Comparison of ENCODE assay signal across 27 cellular contexts in the genomic region with DNA sequence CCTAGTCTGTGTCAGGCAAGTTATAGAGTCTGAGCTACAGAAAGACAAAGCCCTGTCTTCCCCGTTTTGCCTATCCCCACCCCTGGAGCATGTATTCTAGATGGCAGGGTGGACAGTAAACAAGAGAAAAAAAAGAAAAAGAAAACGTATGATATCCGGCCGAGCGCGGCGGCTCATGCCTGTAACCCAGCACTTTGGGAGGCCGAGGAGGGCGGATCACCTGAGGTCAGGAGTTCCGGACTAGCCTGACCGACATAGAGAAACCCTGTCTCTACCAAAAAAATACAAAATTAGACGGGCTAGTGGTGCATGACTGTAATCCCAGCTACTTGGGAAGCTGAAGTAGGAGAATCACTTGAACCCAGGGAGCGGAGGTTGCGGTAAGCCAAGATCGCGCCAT.
"Had no signal": no experiment of that assay in that cellular context is flagged by ENCODE, and none has a peak within 500 bp of the region (broad histone marks: within the 10 kb centered on the region; RNA-seq: fewer than 3 reads in every experiment).

No MANE protein-coding gene starts in this region.

- FAIRE-seq: colon, islet of Langerhans, keratinocyte had no signal

- H3K4me3 ChIP-seq: coronary artery, dorsolateral prefrontal cortex, esophagus squamous epithelium, gastrocnemius medialis, heart right ventricle, left lung, lung had no signal

- ATAC-seq: esophagus mucosa, gastrocnemius medialis, heart right ventricle, left cardiac atrium, left lung, left ventricle myocardium superior had no signal

- H3K36me3 Mint-ChIP-seq: memory B cell had no signal

- H3K27ac ChIP-seq: coronary artery, dorsolateral prefrontal cortex, epithelial cell of prostate, esophagus squamous epithelium, gastrocnemius medialis, heart right ventricle, left lung had no signal

- H3K27me3 Mint-ChIP-seq: memory B cell had no signal

- H3K36me3 ChIP-seq: esophagus squamous epithelium, gastrocnemius medialis, heart right ventricle, left lung had no signal

- H3K4me1 Mint-ChIP-seq: memory B cell had no signal

- H3K9me3 ChIP-seq: gastrocnemius medialis, left lung had no signal

- H3K27ac Mint-ChIP-seq: memory B cell had no signal

- H3K4me1 ChIP-seq: esophagus squamous epithelium, gastrocnemius medialis, heart right ventricle, left lung had no signal

- H3K27me3 ChIP-seq: dorsolateral prefrontal cortex, esophagus squamous epithelium, gastrocnemius medialis, heart right ventricle, left lung had no signal

- DNase-seq: dermis blood vessel endothelial cell; dorsolateral prefrontal cortex; effector CD4-positive, alpha-beta T cell; effector memory CD4-positive, alpha-beta T cell; erythroblast; esophagus squamous epithelium; foreskin fibroblast; foreskin melanocyte; gastrocnemius medialis; glutamatergic neuron; head of caudate nucleus; heart right ventricle; hippocampal formation; left cardiac atrium; left ventricle myocardium superior; mammary epithelial cell; mesendoderm; midbrain had no signal

- H3K4me3 Mint-ChIP-seq: memory B cell had no signal
